Comparison of ENCODE assay signal across 1 cellular context in genomic region chr14:26216797-26217196, GRCh38.
TF ChIP-seq lines count a peak whose summit lies in the region.

No MANE protein-coding gene starts in this region.

TF ChIP-seq in H1, 55 proteins besides CTCF, POLR2A, EP300 and RAD21 (continued from another document):
- TF ChIP-seq, protein P1, sequence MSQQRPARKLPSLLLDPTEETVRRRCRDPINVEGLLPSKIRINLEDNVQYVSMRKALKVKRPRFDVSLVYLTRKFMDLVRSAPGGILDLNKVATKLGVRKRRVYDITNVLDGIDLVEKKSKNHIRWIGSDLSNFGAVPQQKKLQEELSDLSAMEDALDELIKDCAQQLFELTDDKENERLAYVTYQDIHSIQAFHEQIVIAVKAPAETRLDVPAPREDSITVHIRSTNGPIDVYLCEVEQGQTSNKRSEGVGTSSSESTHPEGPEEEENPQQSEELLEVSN (IDR thresholded peaks at IDR 0.05): no peak
- no peak for TF ChIP-seq POLR2AphosphoS5 (IDR thresholded peaks at IDR 0.05; ENCODE audit: low read depth, low read length)
- no peak for TF ChIP-seq EGR1 (IDR thresholded peaks at IDR 0.05; ENCODE audit: borderline replicate concordance, low read depth, low read length)
- no peak for TF ChIP-seq SP4 (IDR thresholded peaks at IDR 0.05; ENCODE audit: low read length)
- TF ChIP-seq JUND (IDR thresholded peaks at IDR 0.05; ENCODE audit: low read length): no peak
- no peak for TF ChIP-seq SIRT6 (IDR thresholded peaks at IDR 0.05; ENCODE audit: low read length)
- TF ChIP-seq, protein P2, sequence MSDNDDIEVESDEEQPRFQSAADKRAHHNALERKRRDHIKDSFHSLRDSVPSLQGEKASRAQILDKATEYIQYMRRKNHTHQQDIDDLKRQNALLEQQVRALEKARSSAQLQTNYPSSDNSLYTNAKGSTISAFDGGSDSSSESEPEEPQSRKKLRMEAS (IDR thresholded peaks at IDR 0.05): no peak
